ENCODE assay signal across 1 cellular context in the genomic region with DNA sequence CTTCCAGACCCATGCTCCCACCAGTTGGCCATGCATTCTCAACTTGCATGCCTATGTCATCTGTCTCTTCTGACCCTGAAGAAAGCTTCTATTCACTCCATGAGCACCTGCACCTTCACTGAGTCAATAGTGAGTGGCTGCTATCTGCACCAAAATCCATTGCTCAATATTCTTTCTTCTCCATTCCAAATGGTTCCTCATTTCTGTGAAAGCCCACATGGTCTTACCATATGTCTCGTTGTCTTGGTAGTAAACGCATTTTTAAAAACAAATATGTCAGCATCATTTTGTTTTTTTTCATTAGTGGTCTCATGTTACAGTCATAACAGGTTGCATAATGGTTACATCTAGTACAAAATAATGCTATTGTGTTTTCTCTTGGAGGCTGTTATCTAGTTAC.
TF ChIP-seq lines count a peak whose summit lies in the region.

No MANE protein-coding gene starts in this region.

TF ChIP-seq in SK-N-SH, 30 proteins besides CTCF, POLR2A, EP300 and RAD21 (continued from another document):
- TF ChIP-seq NFIC (IDR thresholded peaks at IDR 0.05; ENCODE audit: borderline replicate concordance): no peak
- no peak for TF ChIP-seq PBX3 (IDR thresholded peaks at IDR 0.05)
- TF ChIP-seq USF2 (IDR thresholded peaks at IDR 0.05; ENCODE audit: borderline replicate concordance, low read depth, low read length): no peak
- no peak for TF ChIP-seq RCOR1 (IDR thresholded peaks at IDR 0.05; ENCODE audit: low read length)
- no peak for TF ChIP-seq POLR2AphosphoS5 (IDR thresholded peaks at IDR 0.05; ENCODE audit: low read depth, low read length)
- TF ChIP-seq JUND (IDR thresholded peaks at IDR 0.05): no peak
- TF ChIP-seq GABPA (IDR thresholded peaks at IDR 0.05; ENCODE audit: low read depth): no peak
- TF ChIP-seq FOSL2 (IDR thresholded peaks at IDR 0.05; ENCODE audit: borderline replicate concordance, low read depth): no peak
TF ChIP-seq in SK-N-SH: peak in this region for 0.
